1 cellular context compared by ENCODE assay signal in genomic region chr13:39602277-39602613, GRCh38.
TF ChIP-seq lines count a peak whose summit lies in the region.

No MANE protein-coding gene starts in this region.

TF ChIP-seq in HepG2, 621 proteins besides CTCF, POLR2A, EP300 and RAD21 (continued from another document):
- TF ChIP-seq BRCA1 (CRISPR knock-in tag; IDR thresholded peaks at IDR 0.05) (no peak), EZH2 (conservative IDR thresholded peaks at IDR 0.05; ENCODE audit: low read depth, low read length) (0 out of 2 replicates have a peak, but pooled peaks have one; percentile 26), NR2C2 (CRISPR knock-in tag; IDR thresholded peaks at IDR 0.05; ENCODE audit: borderline replicate concordance) (no peak), GPN1 (CRISPR knock-in tag; IDR thresholded peaks at IDR 0.05; ENCODE audit: borderline replicate concordance) (no peak)
